In genomic region chr6:158213925-158214674, GRCh38 we compare ENCODE assay signal across 8 cellular contexts. TPM values are rescaled to one million over a fixed set of nuclear protein-coding genes. Genes with fewer than 3 reads are reported as not detected.
DNase-seq lines count a peak whose midpoint lies in the region; ATAC-seq and TF ChIP-seq lines count a peak whose summit lies in the region.

No MANE protein-coding gene starts in this region.

- peak; percentile 87 for ATAC-seq in GM19467 (IDR thresholded peaks at IDR 0.05; ENCODE audit: unreplicated experiment)
- ATAC-seq in HG03558 (IDR thresholded peaks at IDR 0.05; ENCODE audit: extremely low read depth, unreplicated experiment) = peak; percentile 89
- ATAC-seq in activated CD8-positive, alpha-beta T cell treated with anti-CD3 and anti-CD28 coated beads for 36 hours = peak; percentile 98
- ATAC-seq in natural killer cell = peak; percentile 83 to 97 (median 93)
- ATAC-seq in upper lobe of left lung (ENCODE audit: low FRiP score in 2 of 2) = peak; percentile 86 to 95

- no peaks in the 10 kb centered on the region for H3K36me3 ChIP-seq in upper lobe of left lung

- DNase-seq in DMS153 (lab: John Stamatoyannopoulos, UW) (peak; percentile 58), NCI-H748 treated with DMSO at 0.1 percent for 48 hours (lab: John Stamatoyannopoulos, UW) (peak; percentile 76), erythroblast (lab: John Stamatoyannopoulos, UW) (peak; percentile 67 to 75), natural killer cell (no peak), upper lobe of left lung (peak in 1 of 2 donors; percentile 70)
- peak; percentile 73 for DNase-seq in activated CD8-positive, alpha-beta T cell treated with anti-CD3 and anti-CD28 coated beads for 36 hours

- TF ChIP-seq EP300 in upper lobe of left lung (IDR thresholded peaks at IDR 0.05) = no peak

- H3K27ac ChIP-seq in upper lobe of left lung = no peak overlapping the region

- TF ChIP-seq POLR2A in erythroblast (IDR thresholded peaks at IDR 0.05; ENCODE audit: low read length) (no peak), upper lobe of left lung (IDR thresholded peaks at IDR 0.05) (no peak)

- H3K27ac Mint-ChIP-seq in activated CD8-positive, alpha-beta T cell treated with anti-CD3 and anti-CD28 coated beads for 36 hours = no peak overlapping the region
- H3K27ac Mint-ChIP-seq in natural killer cell = no peak overlapping the region

- H3K4me1 ChIP-seq in upper lobe of left lung = peaks cover 0 to 4% (median 1%) of the 10 kb centered on the region in 4 donors

- H3K4me3 ChIP-seq in upper lobe of left lung = no peak overlapping the region

- no peaks in the 10 kb centered on the region for H3K36me3 Mint-ChIP-seq in activated CD8-positive, alpha-beta T cell treated with anti-CD3 and anti-CD28 coated beads for 36 hours (ENCODE audit: low read depth)
- no peaks in the 10 kb centered on the region for H3K36me3 Mint-ChIP-seq in natural killer cell

- H3K4me1 Mint-ChIP-seq in activated CD8-positive, alpha-beta T cell treated with anti-CD3 and anti-CD28 coated beads for 36 hours (ENCODE audit: low read depth) = peaks cover 16% of the 10 kb centered on the region
- peaks cover under 1 to 13% of the 10 kb centered on the region in 2 donors for H3K4me1 Mint-ChIP-seq in natural killer cell

- CTCF ChIA-PET in activated CD8-positive, alpha-beta T cell treated with anti-CD3 and anti-CD28 coated beads for 36 hours (lab: Charles Lee) = interaction anchor here (0.6 to 5.4 kb wide), 60 partner anchors 8 to 759 kb away, joined by 3 to 49 read pairs (median 4); partner anchors contain the start of gene DYNLT1

- H3K27me3 Mint-ChIP-seq in activated CD8-positive, alpha-beta T cell treated with anti-CD3 and anti-CD28 coated beads for 36 hours = peaks cover under 1% of the 10 kb centered on the region
- H3K27me3 Mint-ChIP-seq in natural killer cell (ENCODE audit: low read depth in 2 of 2) = peaks cover 0 to 1% of the 10 kb centered on the region in 2 donors

- no peak overlapping the region for H3K4me3 Mint-ChIP-seq in activated CD8-positive, alpha-beta T cell treated with anti-CD3 and anti-CD28 coated beads for 36 hours
- no peak overlapping the region for H3K4me3 Mint-ChIP-seq in natural killer cell

- WGBS in upper lobe of left lung, 2 donors = 18 to 19% methylated on average over 7 of the region's 7 CpGs

- POLR2A ChIA-PET in activated CD8-positive, alpha-beta T cell treated with anti-CD3 and anti-CD28 coated beads for 36 hours (lab: Charles Lee) = interaction anchor here (1.6 kb wide), 1 partner anchor 429 kb away, joined by 3 read pairs; no protein-coding TSS in a partner anchor

- H3K9me3 Mint-ChIP-seq in activated CD8-positive, alpha-beta T cell treated with anti-CD3 and anti-CD28 coated beads for 36 hours = no peaks in the 10 kb centered on the region
- H3K9me3 Mint-ChIP-seq in natural killer cell = no peaks in the 10 kb centered on the region

- H3K9me3 ChIP-seq in upper lobe of left lung = no peaks in the 10 kb centered on the region

- TF ChIP-seq CTCF in activated CD8-positive, alpha-beta T cell treated with anti-CD3 and anti-CD28 coated beads for 36 hours (IDR thresholded peaks at IDR 0.05) = peak; percentile 81
- peak; percentile 76 for TF ChIP-seq CTCF in natural killer cell (IDR thresholded peaks at IDR 0.05)
- TF ChIP-seq CTCF in upper lobe of left lung (IDR thresholded peaks at IDR 0.05) = peak; percentile 50 to 73 (median 62)

- H3K27me3 ChIP-seq in upper lobe of left lung = no peaks in the 10 kb centered on the region

- intact Hi-C loops in activated CD8-positive, alpha-beta T cell treated with anti-CD3 and anti-CD28 coated beads for 36 hours (cut with micrococcal nuclease) = loop anchor here (5.0 to 10.0 kb wide), 2 partner anchors 391 to 473 kb away; no protein-coding TSS in a partner anchor
- intact Hi-C loops in natural killer cell (cut with micrococcal nuclease) = loop anchor here (1.0 to 10.0 kb wide), 3 partner anchors 391 to 761 kb away; no protein-coding TSS in a partner anchor

RNA-seq across cellular contexts. Expression of gene GTF2H5, which starts 46.0 kb away (rescaled TPM):
- 10 to 100 TPM; 22.9 to 23.2 TPM for total RNA-seq in activated CD8-positive, alpha-beta T cell treated with anti-CD3 and anti-CD28 coated beads for 36 hours
- 1 to 10 TPM; 5.6 to 9.2 (median 8.1) TPM for total RNA-seq in natural killer cell
- total RNA-seq in upper lobe of left lung = 10 to 100 TPM in 2 of 6 donors, 1 to 10 TPM in 3, under 1 TPM in 1; 0.89 to 16.9 (median 3.4) TPM

RNA-seq across cellular contexts. Expression of gene SERAC1, which starts 46.0 kb away (rescaled TPM):
- total RNA-seq in activated CD8-positive, alpha-beta T cell treated with anti-CD3 and anti-CD28 coated beads for 36 hours = 1 to 10 TPM; 4.2 to 5.4 TPM
- total RNA-seq in natural killer cell (1 to 10 TPM; 2.1 to 3.0 (median 2.3) TPM), upper lobe of left lung (10 to 100 TPM in 1 of 6 donors, 1 to 10 TPM in 5; 3.2 to 11.4 (median 6.1) TPM)
